Comparison of ENCODE assay signal across 1 cellular context in the genomic region with DNA sequence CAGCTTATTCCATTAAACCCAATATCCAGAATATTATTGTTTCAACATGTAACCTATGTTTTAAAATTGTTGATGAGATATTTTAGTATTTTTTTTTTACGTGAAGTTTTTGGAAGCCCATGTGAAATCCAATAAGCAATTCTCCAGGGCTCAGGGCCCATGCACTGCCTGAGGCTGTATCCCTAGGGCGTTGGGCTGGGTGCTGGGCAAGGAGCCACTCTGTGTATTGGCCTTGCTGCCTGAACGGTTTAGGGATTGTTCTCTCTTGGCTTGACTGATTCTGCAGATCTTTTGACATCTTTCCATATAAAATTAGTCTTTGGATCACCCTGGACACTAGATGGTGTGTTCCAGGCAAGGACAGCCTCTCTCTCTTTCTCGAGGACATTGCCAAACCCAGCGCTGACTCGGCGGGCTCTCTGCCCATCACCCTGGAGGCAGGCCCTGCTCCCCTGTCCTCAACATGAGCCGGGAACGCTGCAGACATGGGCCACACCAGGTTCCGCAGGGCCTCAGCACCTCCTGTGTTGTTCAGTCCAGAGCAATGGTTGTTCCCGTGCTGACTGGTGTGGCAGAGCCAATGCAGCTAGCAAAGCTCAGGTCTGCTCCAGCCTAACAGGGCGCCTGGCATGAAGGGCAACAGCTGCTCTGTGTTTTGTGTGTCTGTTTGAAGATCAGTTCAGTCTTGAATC.
TF ChIP-seq lines count a peak whose summit lies in the region.

No MANE protein-coding gene starts in this region.

TF ChIP-seq in HepG2, 621 proteins besides CTCF, POLR2A, EP300 and RAD21 (continued from another document):
- TF ChIP-seq, protein P1, sequence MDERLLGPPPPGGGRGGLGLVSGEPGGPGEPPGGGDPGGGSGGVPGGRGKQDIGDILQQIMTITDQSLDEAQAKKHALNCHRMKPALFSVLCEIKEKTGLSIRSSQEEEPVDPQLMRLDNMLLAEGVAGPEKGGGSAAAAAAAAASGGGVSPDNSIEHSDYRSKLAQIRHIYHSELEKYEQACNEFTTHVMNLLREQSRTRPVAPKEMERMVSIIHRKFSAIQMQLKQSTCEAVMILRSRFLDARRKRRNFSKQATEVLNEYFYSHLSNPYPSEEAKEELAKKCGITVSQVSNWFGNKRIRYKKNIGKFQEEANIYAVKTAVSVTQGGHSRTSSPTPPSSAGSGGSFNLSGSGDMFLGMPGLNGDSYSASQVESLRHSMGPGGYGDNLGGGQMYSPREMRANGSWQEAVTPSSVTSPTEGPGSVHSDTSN (CRISPR knock-in tag; IDR thresholded peaks at IDR 0.05), result no peak
- TF ChIP-seq HIVEP1 (CRISPR knock-in tag; IDR thresholded peaks at IDR 0.05), result no peak
- TF ChIP-seq PITX1 (CRISPR knock-in tag; IDR thresholded peaks at IDR 0.05), result no peak
- TF ChIP-seq, protein P2, sequence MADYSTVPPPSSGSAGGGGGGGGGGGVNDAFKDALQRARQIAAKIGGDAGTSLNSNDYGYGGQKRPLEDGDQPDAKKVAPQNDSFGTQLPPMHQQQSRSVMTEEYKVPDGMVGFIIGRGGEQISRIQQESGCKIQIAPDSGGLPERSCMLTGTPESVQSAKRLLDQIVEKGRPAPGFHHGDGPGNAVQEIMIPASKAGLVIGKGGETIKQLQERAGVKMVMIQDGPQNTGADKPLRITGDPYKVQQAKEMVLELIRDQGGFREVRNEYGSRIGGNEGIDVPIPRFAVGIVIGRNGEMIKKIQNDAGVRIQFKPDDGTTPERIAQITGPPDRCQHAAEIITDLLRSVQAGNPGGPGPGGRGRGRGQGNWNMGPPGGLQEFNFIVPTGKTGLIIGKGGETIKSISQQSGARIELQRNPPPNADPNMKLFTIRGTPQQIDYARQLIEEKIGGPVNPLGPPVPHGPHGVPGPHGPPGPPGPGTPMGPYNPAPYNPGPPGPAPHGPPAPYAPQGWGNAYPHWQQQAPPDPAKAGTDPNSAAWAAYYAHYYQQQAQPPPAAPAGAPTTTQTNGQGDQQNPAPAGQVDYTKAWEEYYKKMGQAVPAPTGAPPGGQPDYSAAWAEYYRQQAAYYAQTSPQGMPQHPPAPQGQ (CRISPR knock-in tag; IDR thresholded peaks at IDR 0.05; ENCODE audit: borderline replicate concordance), result no peak
- TF ChIP-seq SIN3B (IDR thresholded peaks at IDR 0.05; ENCODE audit: low read length), result no peak
- no peak for TF ChIP-seq ZNF782 (CRISPR knock-in tag; IDR thresholded peaks at IDR 0.05; ENCODE audit: borderline replicate concordance)
- TF ChIP-seq ELF3 (CRISPR knock-in tag; IDR thresholded peaks at IDR 0.05), result no peak
- no peak for TF ChIP-seq RNF2 (conservative IDR thresholded peaks at IDR 0.05; ENCODE audit: low read depth)
- no peak for TF ChIP-seq ZSCAN12 (CRISPR knock-in tag; IDR thresholded peaks at IDR 0.05)
TF ChIP-seq in HepG2: peak in this region for 0.
